11 cellular contexts compared by ENCODE assay signal in the genomic region with DNA sequence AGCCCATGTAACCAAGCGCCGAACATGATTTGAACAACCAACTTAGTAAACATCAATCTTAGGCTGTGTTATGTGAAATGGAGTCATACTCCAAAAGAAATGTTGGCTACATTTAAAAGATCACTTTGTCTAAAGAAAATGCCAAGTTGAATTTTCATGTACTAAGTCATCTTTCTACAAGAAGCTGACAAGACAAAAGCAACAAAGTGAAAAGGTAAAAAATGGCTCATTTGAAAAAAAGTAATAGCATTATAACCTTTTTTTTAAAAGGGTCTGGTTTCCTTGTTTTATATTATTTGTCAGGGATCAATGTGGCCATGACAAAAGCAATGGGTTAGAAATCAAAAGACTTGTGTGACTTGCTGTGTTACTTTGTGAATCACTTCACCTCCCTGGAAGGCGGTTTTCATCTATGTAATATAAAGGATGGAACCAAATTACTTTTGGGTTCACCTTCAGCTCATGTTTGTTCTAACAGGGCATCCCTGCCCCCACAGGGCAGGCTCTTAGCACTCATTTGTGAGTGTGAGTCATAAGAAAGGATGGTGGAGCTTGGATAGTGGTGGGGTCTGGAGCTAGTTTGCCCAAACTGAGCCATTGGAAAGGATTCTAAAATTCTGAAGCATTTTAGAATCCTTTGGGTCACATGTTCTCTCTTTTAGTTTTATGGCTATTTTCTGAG.
A peak's percentile ranks its signal among the peaks of the same experiment; 100 is the strongest.
DNase-seq lines count a peak whose midpoint lies in the region; ATAC-seq and TF ChIP-seq lines count a peak whose summit lies in the region.
"Had no signal": no experiment of that assay in that cellular context is flagged by ENCODE, and none has a peak within 500 bp of the region (broad histone marks: within the 10 kb centered on the region; RNA-seq: fewer than 3 reads in every experiment).

No MANE protein-coding gene starts in this region.

- in situ Hi-C loops in GM13976 (cut with MboI; ENCODE audit: low sequenced_read_pairs, unreplicated experiment): no loop called here

- 73% methylated on average over 3 of the region's 3 CpGs for WGBS in SK-N-SH (ENCODE audit: low lambda C conversion rate)
- 88 to 93% (median 91%) methylated on average over 3 of the region's 3 CpGs for WGBS in heart left ventricle, 4 donors

- peaks cover 70% of the 10 kb centered on the region for H3K79me2 ChIP-seq in SK-N-SH (ENCODE audit: insufficient read depth)

- TF ChIP-seq RAD21 in SK-N-SH (IDR thresholded peaks at IDR 0.05; ENCODE audit: low read length): no peak

- peak overlapping the region; percentile 52; the same call in 1 of the 2 replicates for H3K9ac ChIP-seq in SK-N-SH

- H3K4me3 ChIP-seq in SK-N-SH (ENCODE audit: low read depth in 2 of 2, low read length in 1 of 2): no peak overlapping the region
- no peak overlapping the region for H3K4me3 ChIP-seq in fibroblast of mammary gland (ENCODE audit: control insufficient read depth, low read depth, low read length)
- H3K4me3 ChIP-seq in heart left ventricle: no peak overlapping the region
- H3K4me3 ChIP-seq: GM12878, prostate gland had no signal

- H3F3A ChIP-seq in SK-N-SH (replicated peaks; ENCODE audit: insufficient read depth): peaks cover 35% of the 10 kb centered on the region

- no peak for TF ChIP-seq CTCF in SK-N-SH (IDR thresholded peaks at IDR 0.05)
- no peak for TF ChIP-seq CTCF in fibroblast of mammary gland (conservative IDR thresholded peaks at IDR 0.05; ENCODE audit: control insufficient read depth, insufficient read depth, low read depth, low read length)
- no peak for TF ChIP-seq CTCF in heart left ventricle (IDR thresholded peaks at IDR 0.05)
- TF ChIP-seq CTCF in GM13976 (IDR thresholded peaks at IDR 0.05; ENCODE audit: borderline replicate concordance, control extremely low read depth, extremely low read depth, insufficient read depth, missing control alignments): no peak

- no peaks in the 10 kb centered on the region for H4K20me1 ChIP-seq in SK-N-SH (ENCODE audit: insufficient read depth)

- CTCF ChIA-PET in SK-N-SH (lab: Yijun Ruan, JAX): interaction anchor here (0.7 to 3.7 kb wide), 27 partner anchors 7 to 372 kb away, joined by 3 to 91 read pairs (median 4); partner anchors contain the start of gene MAML2

- intact Hi-C loops in heart left ventricle (cut with DNase I): loop anchor here (1.0 to 10.0 kb wide), 8 partner anchors 96 to 331 kb away; partner anchors contain the start of genes MAML2 (in 7 of the 10) and CCDC82 (in 1 of the 10)

- no peak for ATAC-seq in HG03196 (IDR thresholded peaks at IDR 0.05; ENCODE audit: unreplicated experiment)
- ATAC-seq in heart left ventricle: no peak
- ATAC-seq: GM12878 had no signal

- no peak overlapping the region for H2AFZ ChIP-seq in SK-N-SH (ENCODE audit: low read depth)

- H3K27me3 ChIP-seq in SK-N-SH (ENCODE audit: insufficient read depth) (no peaks in the 10 kb centered on the region), heart left ventricle (no peaks in the 10 kb centered on the region)

- DNase-seq in H4 (ENCODE audit: low spot score) (peak; percentile 18), SK-N-SH (no peak), fibroblast of mammary gland (ENCODE audit: low read depth) (peak; percentile 72), heart left ventricle (no peak), GM13976 (ENCODE audit: low spot score) (no peak)
- DNase-seq in stimulated activated CD4-positive, alpha-beta T cell treated with anti-CD3 and anti-CD28 coated beads, Interleukin-2, amount 100 ng/mL, for 4 hours (ENCODE audit: low read depth): peak; percentile 57
- no peak for DNase-seq in NK-92 treated with Interleukin-12 subunit alpha and Interleukin-12 subunit beta, amount 100 ng/mL, for 24 hours (lab: John Stamatoyannopoulos, UW)
- DNase-seq: NCI-H187 had no signal

- H3K4me1 ChIP-seq in SK-N-SH (ENCODE audit: control insufficient read depth in 1 of 2, insufficient read depth in 2 of 2, low read depth in 1 of 2, low read length in 1 of 2) (peaks cover 7 to 63% of the 10 kb centered on the region in 2 experiments), heart left ventricle (peaks cover 0 to 55% (median 5%) of the 10 kb centered on the region in 12 donors)

- peak in 1 of 2 experiments; percentile 82; a peak in 1 of 4 replicates for TF ChIP-seq EP300 in SK-N-SH (IDR thresholded peaks at IDR 0.05; ENCODE audit: borderline replicate concordance in 1 of 2, low read depth in 1 of 2, low read length in 1 of 2)

- H3K9me3 ChIP-seq in SK-N-SH: no peaks in the 10 kb centered on the region
- no peaks in the 10 kb centered on the region for H3K9me3 ChIP-seq in heart left ventricle
- H3K9me3 ChIP-seq: prostate gland had no signal

- H3K27ac ChIP-seq in SK-N-SH (ENCODE audit: low read depth in 2 of 2, low read length in 1 of 2) (peak overlapping the region; percentile 84 to 86), heart left ventricle (no peak overlapping the region)

- H3K4me2 ChIP-seq in SK-N-SH: peak overlapping the region; percentile 32

- H3K9me2 ChIP-seq in SK-N-SH: no peaks in the 10 kb centered on the region

- TF ChIP-seq POLR2A in heart left ventricle (IDR thresholded peaks at IDR 0.05): no peak

- POLR2A ChIA-PET in SK-N-SH (lab: Yijun Ruan, JAX): no interaction called here

- peaks cover 5 to 28% of the 10 kb centered on the region in 2 experiments for H3K36me3 ChIP-seq in SK-N-SH (replicated peaks in 1 of 2; ENCODE audit: control insufficient read depth in 1 of 2, insufficient read depth in 2 of 2, low read length in 1 of 2)
- H3K36me3 ChIP-seq in heart left ventricle: no peaks in the 10 kb centered on the region
- H3K36me3 ChIP-seq: prostate gland had no signal

TF ChIP-seq in SK-N-SH, 30 proteins besides CTCF, POLR2A, EP300 and RAD21 (continues in another document):
- TF ChIP-seq, protein P1, sequence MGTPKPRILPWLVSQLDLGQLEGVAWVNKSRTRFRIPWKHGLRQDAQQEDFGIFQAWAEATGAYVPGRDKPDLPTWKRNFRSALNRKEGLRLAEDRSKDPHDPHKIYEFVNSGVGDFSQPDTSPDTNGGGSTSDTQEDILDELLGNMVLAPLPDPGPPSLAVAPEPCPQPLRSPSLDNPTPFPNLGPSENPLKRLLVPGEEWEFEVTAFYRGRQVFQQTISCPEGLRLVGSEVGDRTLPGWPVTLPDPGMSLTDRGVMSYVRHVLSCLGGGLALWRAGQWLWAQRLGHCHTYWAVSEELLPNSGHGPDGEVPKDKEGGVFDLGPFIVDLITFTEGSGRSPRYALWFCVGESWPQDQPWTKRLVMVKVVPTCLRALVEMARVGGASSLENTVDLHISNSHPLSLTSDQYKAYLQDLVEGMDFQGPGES (IDR thresholded peaks at IDR 0.05; ENCODE audit: low read depth, low read length): no peak
- peak; percentile 47; the same call in 1 of the 2 replicates for TF ChIP-seq POLR2AphosphoS5 (IDR thresholded peaks at IDR 0.05; ENCODE audit: low read depth, low read length)
- TF ChIP-seq TEAD4 (IDR thresholded peaks at IDR 0.05; ENCODE audit: borderline replicate concordance, insufficient read depth): peak; percentile 46; the same call in 1 of the 2 replicates
- TF ChIP-seq GABPA (IDR thresholded peaks at IDR 0.05; ENCODE audit: low read depth): no peak
- TF ChIP-seq NRF1 (IDR thresholded peaks at IDR 0.05; ENCODE audit: low read depth, low read length): no peak
- peak; percentile 79 for TF ChIP-seq JUND (IDR thresholded peaks at IDR 0.05)
- 0 out of 2 replicates have a peak, but pooled peaks have one; percentile 24 for TF ChIP-seq ZBTB33 (IDR thresholded peaks at IDR 0.05; ENCODE audit: borderline replicate concordance, low read depth)
- no peak for TF ChIP-seq GATA2 (CRISPR knock-in tag; IDR thresholded peaks at IDR 0.05)
- TF ChIP-seq MEF2A (IDR thresholded peaks at IDR 0.05; ENCODE audit: borderline replicate concordance, low read depth): no peak; the same call in 1 of the 2 replicates
- TF ChIP-seq MAX (IDR thresholded peaks at IDR 0.05; ENCODE audit: low read depth): no peak
- TF ChIP-seq YY1 (IDR thresholded peaks at IDR 0.05; ENCODE audit: low read depth): no peak
- TF ChIP-seq TCF12 (IDR thresholded peaks at IDR 0.05): peak; percentile 78
- no peak for TF ChIP-seq RFX5 (IDR thresholded peaks at IDR 0.05; ENCODE audit: low read length)
- 0 out of 2 replicates have a peak, but pooled peaks have one; percentile 22 for TF ChIP-seq SIN3A (IDR thresholded peaks at IDR 0.05; ENCODE audit: borderline replicate concordance, low read depth, low read length)
- no peak for TF ChIP-seq EZH2phosphoT487 (IDR thresholded peaks at IDR 0.05; ENCODE audit: borderline replicate concordance, low read depth)
- TF ChIP-seq MXI1 (IDR thresholded peaks at IDR 0.05; ENCODE audit: low read depth, low read length): no peak
- no peak for TF ChIP-seq FOXJ3 (CRISPR knock-in tag; IDR thresholded peaks at IDR 0.05)
- peak; percentile 73 for TF ChIP-seq RXRA (IDR thresholded peaks at IDR 0.05; ENCODE audit: borderline replicate concordance, low read depth)
- no peak for TF ChIP-seq RCOR1 (IDR thresholded peaks at IDR 0.05; ENCODE audit: low read length)
- peak; percentile 53; the same call in 1 of the 2 replicates for TF ChIP-seq NFIC (IDR thresholded peaks at IDR 0.05; ENCODE audit: borderline replicate concordance)
- TF ChIP-seq TAF1 (IDR thresholded peaks at IDR 0.05; ENCODE audit: borderline replicate concordance, low read depth, low read length): no peak

Comparison
In these comparisons a context has a peak if more than half of its experiments do, and no peak if none do; other contexts are left out.
1. DNase-seq: peak in H4 (single experiment), fibroblast of mammary gland (single experiment) and stimulated activated CD4-positive, alpha-beta T cell treated with anti-CD3 and anti-CD28 coated beads, Interleukin-2, amount 100 ng/mL, for 4 hours (single experiment); none in SK-N-SH (single experiment), NK-92 treated with Interleukin-12 subunit alpha and Interleukin-12 subunit beta, amount 100 ng/mL, for 24 hours (single experiment), heart left ventricle (0 of 5) and GM13976 (single experiment).
2. H3K27ac ChIP-seq: peak in SK-N-SH (2 of 2); none in heart left ventricle (0 of 12).